Comparison of ENCODE assay signal across 8 cellular contexts in the genomic region with DNA sequence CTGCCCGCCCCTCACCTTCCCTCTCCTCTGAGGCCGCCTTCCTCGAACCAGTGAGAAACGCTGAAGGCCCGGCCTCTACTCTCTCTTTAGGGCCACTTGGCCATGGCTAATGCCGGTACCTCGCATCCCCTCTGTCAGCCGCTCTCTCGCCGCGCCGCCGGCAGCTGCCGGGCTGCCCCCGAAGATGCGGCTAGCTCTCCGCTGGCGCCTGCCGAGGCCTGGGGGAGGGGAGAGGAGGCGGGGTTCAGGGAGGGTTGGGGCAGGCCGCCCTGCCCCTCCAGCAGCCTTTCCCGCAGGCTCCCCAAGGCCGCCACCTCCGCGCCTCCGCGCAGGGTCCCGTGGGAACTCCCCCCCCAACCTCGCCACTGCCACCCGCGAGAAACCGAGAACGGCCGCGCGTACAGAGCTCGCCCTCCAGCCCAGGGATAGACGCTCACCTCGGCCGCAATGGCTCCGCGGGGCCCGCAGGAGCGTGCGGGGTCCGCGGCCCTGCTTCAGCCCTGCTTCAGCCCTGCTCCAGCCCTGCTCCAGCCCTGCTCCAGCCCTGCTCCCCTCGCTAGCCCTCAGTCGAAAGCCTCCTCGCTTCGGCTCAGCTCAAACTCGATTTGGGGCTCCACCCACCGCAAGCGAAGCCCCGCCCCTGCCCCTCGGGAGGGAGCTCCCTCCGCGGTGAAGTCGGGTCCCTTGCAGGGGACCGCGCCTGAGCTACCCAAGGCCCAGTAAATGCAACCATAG. TPM values are rescaled to one million over a fixed set of nuclear protein-coding genes. Genes with fewer than 3 reads are reported as not detected.
A peak's percentile ranks its signal among the peaks of the same experiment; 100 is the strongest.
DNase-seq lines count a peak whose midpoint lies in the region; ATAC-seq and TF ChIP-seq lines count a peak whose summit lies in the region.

A gene with protein sequence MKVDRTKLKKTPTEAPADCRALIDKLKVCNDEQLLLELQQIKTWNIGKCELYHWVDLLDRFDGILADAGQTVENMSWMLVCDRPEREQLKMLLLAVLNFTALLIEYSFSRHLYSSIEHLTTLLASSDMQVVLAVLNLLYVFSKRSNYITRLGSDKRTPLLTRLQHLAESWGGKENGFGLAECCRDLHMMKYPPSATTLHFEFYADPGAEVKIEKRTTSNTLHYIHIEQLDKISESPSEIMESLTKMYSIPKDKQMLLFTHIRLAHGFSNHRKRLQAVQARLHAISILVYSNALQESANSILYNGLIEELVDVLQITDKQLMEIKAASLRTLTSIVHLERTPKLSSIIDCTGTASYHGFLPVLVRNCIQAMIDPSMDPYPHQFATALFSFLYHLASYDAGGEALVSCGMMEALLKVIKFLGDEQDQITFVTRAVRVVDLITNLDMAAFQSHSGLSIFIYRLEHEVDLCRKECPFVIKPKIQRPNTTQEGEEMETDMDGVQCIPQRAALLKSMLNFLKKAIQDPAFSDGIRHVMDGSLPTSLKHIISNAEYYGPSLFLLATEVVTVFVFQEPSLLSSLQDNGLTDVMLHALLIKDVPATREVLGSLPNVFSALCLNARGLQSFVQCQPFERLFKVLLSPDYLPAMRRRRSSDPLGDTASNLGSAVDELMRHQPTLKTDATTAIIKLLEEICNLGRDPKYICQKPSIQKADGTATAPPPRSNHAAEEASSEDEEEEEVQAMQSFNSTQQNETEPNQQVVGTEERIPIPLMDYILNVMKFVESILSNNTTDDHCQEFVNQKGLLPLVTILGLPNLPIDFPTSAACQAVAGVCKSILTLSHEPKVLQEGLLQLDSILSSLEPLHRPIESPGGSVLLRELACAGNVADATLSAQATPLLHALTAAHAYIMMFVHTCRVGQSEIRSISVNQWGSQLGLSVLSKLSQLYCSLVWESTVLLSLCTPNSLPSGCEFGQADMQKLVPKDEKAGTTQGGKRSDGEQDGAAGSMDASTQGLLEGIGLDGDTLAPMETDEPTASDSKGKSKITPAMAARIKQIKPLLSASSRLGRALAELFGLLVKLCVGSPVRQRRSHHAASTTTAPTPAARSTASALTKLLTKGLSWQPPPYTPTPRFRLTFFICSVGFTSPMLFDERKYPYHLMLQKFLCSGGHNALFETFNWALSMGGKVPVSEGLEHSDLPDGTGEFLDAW (N-terminal part only) (minus strand): TSS at position 569 of the 735 bp plus-strand sequence. CDS start 32,612 bp downstream, outside the sequence.

- DNase-seq in CD8-positive, alpha-beta memory T cell, result peak; percentile 72 to 87 (median 76)
- DNase-seq in PC-9, result peak; percentile 47 to 90
- DNase-seq in activated T-cell treated with anti-CD3 and anti-CD28 coated beads for 48 hours (ENCODE audit: low read depth), result peak; percentile 79
- DNase-seq in erythroblast (lab: John Stamatoyannopoulos, UW), result peak; percentile 82 to 84
- DNase-seq in stimulated activated CD8-positive, alpha-beta memory T cell treated with anti-CD3 and anti-CD28 coated beads, Interleukin-4, amount 100 ng/mL, for 4 hours (ENCODE audit: low read depth in 2 of 2, low spot score in 1 of 2), result peak; percentile 68

- H3K9me3 ChIP-seq in CD8-positive, alpha-beta memory T cell (ENCODE audit: low read length), result no peaks in the 10 kb centered on the region
- H3K9me3 ChIP-seq in PC-9 (ENCODE audit: insufficient read depth, low read depth) (no peaks in the 10 kb centered on the region), mucosa of rectum (ENCODE audit: control insufficient read depth in 2 of 2, low read length in 2 of 2) (no peaks in the 10 kb centered on the region)

- peak within 1 kb of the TSS; percentile 70 to 79 for H3K9ac ChIP-seq in mucosa of rectum (ENCODE audit: low read depth in 1 of 2, low read length in 2 of 2)

- TF ChIP-seq POLR2A in erythroblast (IDR thresholded peaks at IDR 0.05; ENCODE audit: low read length), result peak; percentile 47

- POLR2A ChIA-PET in CD8-positive, alpha-beta memory T cell (lab: Charles Lee), result interaction anchor here (0.6 to 1.9 kb wide), 3 partner anchors 15 to 357 kb away, joined by 3 to 14 read pairs (median 6); no protein-coding TSS in a partner anchor
- POLR2A ChIA-PET in PC-9 (lab: Charles Lee; ENCODE audit: unreplicated experiment), result interaction anchor here (0.6 to 1.0 kb wide), 16 partner anchors 9 to 529 kb away, joined by 3 to 19 read pairs (median 7); no protein-coding TSS in a partner anchor

- H3K36me3 ChIP-seq in CD8-positive, alpha-beta memory T cell (ENCODE audit: insufficient read depth, low read length), result no peaks in the 10 kb centered on the region
- H3K36me3 ChIP-seq in PC-9 (ENCODE audit: low read depth) (no peaks in the 10 kb centered on the region), mucosa of rectum (ENCODE audit: control insufficient read depth in 2 of 2, insufficient read depth in 2 of 2, low read length in 2 of 2) (no peaks in the 10 kb centered on the region)

- H3K27ac ChIP-seq in CD8-positive, alpha-beta memory T cell (ENCODE audit: low read depth, low read length), result peak within 1 kb of the TSS; percentile 67
- H3K27ac ChIP-seq in PC-9, result peak within 1 kb of the TSS; percentile 80
- H3K27ac ChIP-seq in mucosa of rectum (ENCODE audit: low read depth in 2 of 2, low read length in 2 of 2), result peak within 1 kb of the TSS; percentile 82 to 88

- H2AFZ ChIP-seq in PC-9, result peak within 1 kb of the TSS; percentile 62; the same call in 1 of the 2 replicates

- CTCF ChIA-PET in CD8-positive, alpha-beta memory T cell (lab: Charles Lee), result interaction anchor here (1.1 to 1.5 kb wide), 4 partner anchors 18 to 146 kb away, joined by 3 read pairs; no protein-coding TSS in a partner anchor
- CTCF ChIA-PET in PC-9 (lab: Charles Lee), result interaction anchor here (0.6 to 1.0 kb wide), 6 partner anchors 12 to 405 kb away, joined by 3 to 4 read pairs (median 3); a partner anchor contains a TSS

- 0 out of 2 replicates have a peak, but pooled peaks cover 4% of the 10 kb centered on the region for H3F3A ChIP-seq in PC-9 (ENCODE audit: insufficient read depth, low read depth)

- H3K9me3 Mint-ChIP-seq in CD8-positive, alpha-beta memory T cell, result no peaks in the 10 kb centered on the region
- no peaks in the 10 kb centered on the region for H3K9me3 Mint-ChIP-seq in IgD-negative memory B cell

- peaks cover 0 to 21% (median 0%) of the 10 kb centered on the region in 3 donors for H3K36me3 Mint-ChIP-seq in CD8-positive, alpha-beta memory T cell
- peaks cover 3% of the 10 kb centered on the region for H3K36me3 Mint-ChIP-seq in IgD-negative memory B cell

- H3K4me3 Mint-ChIP-seq in CD8-positive, alpha-beta memory T cell, result peak within 1 kb of the TSS; percentile 87 to 98 (median 92)
- H3K4me3 Mint-ChIP-seq in IgD-negative memory B cell, result peak within 1 kb of the TSS; percentile 88 to 94 (median 94)

- H4K20me1 ChIP-seq in PC-9 (ENCODE audit: insufficient read depth), result no peaks in the 10 kb centered on the region

- H3K27me3 ChIP-seq in CD8-positive, alpha-beta memory T cell (ENCODE audit: insufficient read depth, low read length, poor library complexity, severe bottlenecking), result no peaks in the 10 kb centered on the region
- H3K27me3 ChIP-seq in PC-9 (ENCODE audit: insufficient read depth, low read depth) (no peaks in the 10 kb centered on the region), mucosa of rectum (ENCODE audit: control insufficient read depth in 2 of 2, insufficient read depth in 2 of 2, low read length in 2 of 2) (no peaks in the 10 kb centered on the region)

- H3K4me2 ChIP-seq in PC-9, result peak within 1 kb of the TSS; percentile 76

- H3K27ac Mint-ChIP-seq in CD8-positive, alpha-beta memory T cell, result peak within 1 kb of the TSS; percentile 88 to 99 (median 90)
- peak within 1 kb of the TSS; percentile 87 to 91 (median 90) for H3K27ac Mint-ChIP-seq in IgD-negative memory B cell

- H3K4me3 ChIP-seq in CD8-positive, alpha-beta memory T cell (ENCODE audit: low read length), result peak within 1 kb of the TSS; percentile 82
- H3K4me3 ChIP-seq in PC-9 (peak within 1 kb of the TSS; percentile 61), mucosa of rectum (ENCODE audit: low read length in 2 of 2) (peak within 1 kb of the TSS; percentile 68 to 82)

- peaks cover 36% of the 10 kb centered on the region for H3K79me2 ChIP-seq in PC-9 (ENCODE audit: low read depth)

- peaks cover 32% of the 10 kb centered on the region for H3K4me1 ChIP-seq in CD8-positive, alpha-beta memory T cell (ENCODE audit: insufficient read depth, low read length)
- no peaks in the 10 kb centered on the region for H3K4me1 ChIP-seq in PC-9 (replicated peaks; ENCODE audit: insufficient read depth)
- H3K4me1 ChIP-seq in mucosa of rectum (ENCODE audit: control insufficient read depth in 2 of 2, insufficient read depth in 2 of 2, low read length in 2 of 2), result peaks cover 13% of the 10 kb centered on the region in 2 donors

- peak; percentile 39 for ATAC-seq in GM21390 (IDR thresholded peaks at IDR 0.05; ENCODE audit: unreplicated experiment)

- no peak for TF ChIP-seq CTCF in PC-9 (conservative IDR thresholded peaks at IDR 0.05)

- H3K4me1 Mint-ChIP-seq in CD8-positive, alpha-beta memory T cell, result peaks cover 33 to 40% (median 36%) of the 10 kb centered on the region in 3 donors
- peaks cover 7 to 21% (median 10%) of the 10 kb centered on the region in 3 donors for H3K4me1 Mint-ChIP-seq in IgD-negative memory B cell

- intact Hi-C loops in PC-9 (cut with micrococcal nuclease; ENCODE audit: unreplicated experiment), result loop anchor here (10.0 kb wide), 1 partner anchor 1318 kb away; a partner anchor contains a TSS

- TSS peak; percentile 10 for BruUV-seq in PC-9 (replicated peaks; lab: Mats Ljungman, UMichigan)

- H3K9me2 ChIP-seq in PC-9 (ENCODE audit: insufficient read depth), result no peaks in the 10 kb centered on the region

- peaks cover 0 to 4% of the 10 kb centered on the region in 2 donors for H3K27me3 Mint-ChIP-seq in CD8-positive, alpha-beta memory T cell
- no peaks in the 10 kb centered on the region for H3K27me3 Mint-ChIP-seq in IgD-negative memory B cell

RNA-seq across cellular contexts. Expression of the gene that starts here (rescaled TPM):
- total RNA-seq in CD8-positive, alpha-beta memory T cell, result 100 to 1,000 TPM; 437 to 444 TPM
- polyA plus RNA-seq in CD8-positive, alpha-beta memory T cell, result 18.7 TPM
- polyA plus RNA-seq in IgD-negative memory B cell, result 17.5 TPM
- 496 and 536 TPM in 2 replicates for total RNA-seq in PC-9 (2021)

Comparison
In these comparisons a context has a peak if more than half of its experiments do, and no peak if none do; other contexts are left out.
1. Peak in every context shown above with its lines: DNase-seq, ATAC-seq, H3K4me3 ChIP-seq and H3K27ac ChIP-seq.